In the genomic region with DNA sequence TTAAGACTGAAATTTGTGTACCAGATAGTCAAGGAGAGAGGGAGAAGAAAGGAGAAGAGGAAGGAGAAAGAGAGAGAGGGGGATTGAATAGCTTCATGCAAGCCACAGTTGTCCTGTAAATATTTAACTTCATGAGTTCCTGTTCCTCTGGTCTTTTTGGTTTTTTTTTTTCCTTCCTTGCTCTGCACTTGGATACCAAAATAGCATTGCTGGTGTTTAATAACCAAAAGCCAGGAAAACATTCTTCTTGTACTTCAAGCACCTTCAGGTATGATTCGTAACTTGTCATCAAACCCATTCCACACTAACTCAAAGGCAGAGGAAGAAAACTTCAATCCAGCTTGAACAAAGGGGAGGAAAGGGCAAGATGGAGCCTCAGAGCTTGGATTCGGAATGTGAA, we compare ENCODE assay signal across 31 cellular contexts. TPM values are rescaled to one million over a fixed set of nuclear protein-coding genes. Genes with fewer than 3 reads are reported as not detected.
"Had no signal": no experiment of that assay in that cellular context is flagged by ENCODE, and none has a peak within 500 bp of the region (broad histone marks: within the 10 kb centered on the region; RNA-seq: fewer than 3 reads in every experiment).

No MANE protein-coding gene starts in this region.

- H3K9me3 ChIP-seq: ascending aorta, testis had no signal

- ATAC-seq: activated CD4-positive, CD25-positive, alpha-beta regulatory T cell treated with anti-CD3 and anti-CD28 coated beads, Interleukin-2, amount 50 U/mL, for 24 hours; effector memory CD8-positive, alpha-beta T cell; esophagus mucosa; heart left ventricle; left ventricle myocardium superior; naive thymus-derived CD4-positive, alpha-beta T cell; right cardiac atrium; stimulated activated naive CD8-positive, alpha-beta T cell treated with anti-CD3 and anti-CD28 coated beads, Interleukin-15, Interleukin-2, amounts not matched to agents 100 U/mL and 50 U/mL, for 24 hours had no signal

- H3K4me3 Mint-ChIP-seq: activated naive CD4-positive, alpha-beta T cell treated with anti-CD3 and anti-CD28 coated beads, Interleukin-2, amount 10 ng/mL, durations not matched to agents 7 days and 5 days; activated naive CD8-positive, alpha-beta T cell treated with anti-CD3 and anti-CD28 coated beads, Interleukin-2, amount 10 ng/mL, durations not matched to agents 7 days and 5 days; activated T-cell treated with anti-CD3 and anti-CD28 coated beads, Interleukin-2, amount 50 U/mL, for 24 hours; effector memory CD8-positive, alpha-beta T cell; mesothelial cell of epicardium; naive thymus-derived CD4-positive, alpha-beta T cell; T-helper 2 cell treated with Interferon-gamma antibody and Interleukin-4, amounts not matched to agents 5 μg/mL and 100 μg/mL, for 36 hours had no signal

- H3K9me3 Mint-ChIP-seq: activated naive CD4-positive, alpha-beta T cell treated with anti-CD3 and anti-CD28 coated beads, Interleukin-2, amount 10 ng/mL, durations not matched to agents 7 days and 5 days; activated naive CD8-positive, alpha-beta T cell treated with anti-CD3 and anti-CD28 coated beads, Interleukin-2, amount 10 ng/mL, durations not matched to agents 7 days and 5 days; activated T-cell treated with anti-CD3 and anti-CD28 coated beads, Interleukin-2, amount 50 U/mL, for 24 hours; effector memory CD8-positive, alpha-beta T cell; mesothelial cell of epicardium; T-helper 2 cell treated with Interferon-gamma antibody and Interleukin-4, amounts not matched to agents 5 μg/mL and 100 μg/mL, for 36 hours had no signal

- H3K4me1 ChIP-seq: ascending aorta, heart left ventricle, testis had no signal

- H3K27me3 ChIP-seq: ascending aorta, testis had no signal

- H3K27ac ChIP-seq: ascending aorta, brain microvascular endothelial cell, heart left ventricle, testis, transverse colon, WERI-Rb-1 had no signal

- H3K4me1 Mint-ChIP-seq: activated naive CD4-positive, alpha-beta T cell treated with anti-CD3 and anti-CD28 coated beads, Interleukin-2, amount 10 ng/mL, durations not matched to agents 7 days and 5 days; activated naive CD8-positive, alpha-beta T cell treated with anti-CD3 and anti-CD28 coated beads, Interleukin-2, amount 10 ng/mL, durations not matched to agents 7 days and 5 days; mesothelial cell of epicardium; naive thymus-derived CD4-positive, alpha-beta T cell had no signal

- H3K4me3 ChIP-seq: ascending aorta, heart left ventricle, testis, transverse colon had no signal

- H3K27ac Mint-ChIP-seq: activated naive CD4-positive, alpha-beta T cell treated with anti-CD3 and anti-CD28 coated beads, Interleukin-2, amount 10 ng/mL, durations not matched to agents 7 days and 5 days; activated naive CD8-positive, alpha-beta T cell treated with anti-CD3 and anti-CD28 coated beads, Interleukin-2, amount 10 ng/mL, durations not matched to agents 7 days and 5 days; activated T-cell treated with anti-CD3 and anti-CD28 coated beads, Interleukin-2, amount 50 U/mL, for 24 hours; effector memory CD8-positive, alpha-beta T cell; mesothelial cell of epicardium; naive thymus-derived CD4-positive, alpha-beta T cell; T-helper 2 cell treated with Interferon-gamma antibody and Interleukin-4, amounts not matched to agents 5 μg/mL and 100 μg/mL, for 36 hours had no signal

- H3K36me3 ChIP-seq: ascending aorta, brain microvascular endothelial cell, heart left ventricle, transverse colon, WERI-Rb-1 had no signal

- DNase-seq: activated CD4-positive, alpha-beta T cell treated with anti-CD3 and anti-CD28 coated beads for 48 hours; activated CD4-positive, alpha-beta T cell treated with anti-CD3 and anti-CD28 coated beads, Interleukin-2, amount 50 U/mL, for 48 hours; activated CD8-positive, alpha-beta memory T cell treated with anti-CD3 and anti-CD28 coated beads for 24 hours; activated gamma-delta T cell; activated naive CD4-positive, alpha-beta T cell treated with anti-CD3 and anti-CD28 coated beads, Interleukin-2, amount 10 ng/mL, durations not matched to agents 7 days and 5 days; activated naive CD8-positive, alpha-beta T cell treated with anti-CD3 and anti-CD28 coated beads, Interleukin-2, amount 10 ng/mL, durations not matched to agents 7 days and 5 days; activated T-cell treated with anti-CD3 and anti-CD28 coated beads, Interleukin-2, amount 50 U/mL, for 24 hours; brain microvascular endothelial cell; caudate nucleus; cortex of kidney; effector memory CD8-positive, alpha-beta T cell; foreskin fibroblast; heart left ventricle; hypothalamus; left ventricle myocardium superior; naive thymus-derived CD4-positive, alpha-beta T cell; nucleus accumbens; right cardiac atrium; stimulated activated CD4-positive, alpha-beta T cell treated with anti-CD3 and anti-CD28 coated beads, Interleukin-2, amount 100 ng/mL, for 48 hours; stimulated activated naive CD8-positive, alpha-beta T cell treated with anti-CD3 and anti-CD28 coated beads, Interleukin-15, Interleukin-2, amounts not matched to agents 100 U/mL and 50 U/mL, for 24 hours; T-helper 1 cell; testis; transverse colon; WERI-Rb-1 had no signal

- H3K36me3 Mint-ChIP-seq: activated naive CD4-positive, alpha-beta T cell treated with anti-CD3 and anti-CD28 coated beads, Interleukin-2, amount 10 ng/mL, durations not matched to agents 7 days and 5 days; activated naive CD8-positive, alpha-beta T cell treated with anti-CD3 and anti-CD28 coated beads, Interleukin-2, amount 10 ng/mL, durations not matched to agents 7 days and 5 days; mesothelial cell of epicardium had no signal

RNA-seq across cellular contexts. Expression of a gene that starts 6.5 kb away (rescaled TPM):
- total RNA-seq: activated naive CD8-positive, alpha-beta T cell treated with anti-CD3 and anti-CD28 coated beads, Interleukin-2, amount 10 ng/mL, durations not matched to agents 7 days and 5 days; lung microvascular endothelial cell; pulmonary artery endothelial cell had no signal
